In the genomic region with DNA sequence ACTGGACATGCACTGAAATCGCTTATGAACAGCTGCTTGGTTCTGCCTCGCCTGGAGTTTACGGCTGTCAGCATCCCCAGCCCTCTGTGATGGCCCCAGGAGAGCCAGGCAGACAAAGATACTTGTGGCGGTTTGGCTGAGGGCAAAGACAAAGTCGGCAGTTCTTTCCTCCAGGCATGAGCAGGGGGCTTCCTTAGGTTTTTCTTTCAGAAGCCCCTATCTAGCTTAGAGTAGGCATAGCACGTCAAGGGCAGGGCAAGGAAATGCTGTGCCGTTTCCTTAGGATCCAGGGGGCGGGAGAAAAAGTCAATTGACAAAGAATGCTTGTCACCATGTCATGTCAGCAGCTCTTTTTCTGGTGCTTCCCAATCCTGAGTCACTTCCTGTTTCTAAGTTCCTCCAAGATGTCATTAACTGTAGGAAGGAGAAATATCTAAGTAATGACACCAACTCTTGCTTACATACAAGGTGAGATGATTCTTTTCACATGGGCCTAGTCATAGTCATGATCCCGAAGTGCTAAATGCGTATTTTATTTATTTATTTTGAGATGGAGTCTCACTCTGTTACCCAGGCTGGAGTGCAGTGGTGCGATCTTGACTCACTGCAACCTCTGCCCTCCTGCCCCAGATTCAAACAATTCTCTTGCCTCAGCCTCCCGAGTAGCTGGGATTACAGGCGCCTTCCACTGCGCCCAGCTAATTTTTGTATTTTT, we compare ENCODE assay signal across 2 cellular contexts.
A peak's percentile ranks its signal among the peaks of the same experiment; 100 is the strongest.
TF ChIP-seq lines count a peak whose summit lies in the region.

No MANE protein-coding gene starts in this region.

TF ChIP-seq in GM12878, 131 proteins besides CTCF, POLR2A, EP300 and RAD21:
- TF ChIP-seq E2F4 (IDR thresholded peaks at IDR 0.05; ENCODE audit: low read depth, low read length) (no peak), GATAD2B (conservative IDR thresholded peaks at IDR 0.05; ENCODE audit: low read depth) (no peak), HDAC2 (IDR thresholded peaks at IDR 0.05) (no peak), SPI1 (IDR thresholded peaks at IDR 0.05; ENCODE audit: borderline replicate concordance, insufficient read depth, low read depth, low read length) (peak; percentile 46; the same call in 1 of the 2 replicates), SMARCA5 (IDR thresholded peaks at IDR 0.05) (no peak)
- TF ChIP-seq, protein P1, sequence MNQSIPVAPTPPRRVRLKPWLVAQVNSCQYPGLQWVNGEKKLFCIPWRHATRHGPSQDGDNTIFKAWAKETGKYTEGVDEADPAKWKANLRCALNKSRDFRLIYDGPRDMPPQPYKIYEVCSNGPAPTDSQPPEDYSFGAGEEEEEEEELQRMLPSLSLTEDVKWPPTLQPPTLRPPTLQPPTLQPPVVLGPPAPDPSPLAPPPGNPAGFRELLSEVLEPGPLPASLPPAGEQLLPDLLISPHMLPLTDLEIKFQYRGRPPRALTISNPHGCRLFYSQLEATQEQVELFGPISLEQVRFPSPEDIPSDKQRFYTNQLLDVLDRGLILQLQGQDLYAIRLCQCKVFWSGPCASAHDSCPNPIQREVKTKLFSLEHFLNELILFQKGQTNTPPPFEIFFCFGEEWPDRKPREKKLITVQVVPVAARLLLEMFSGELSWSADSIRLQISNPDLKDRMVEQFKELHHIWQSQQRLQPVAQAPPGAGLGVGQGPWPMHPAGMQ (IDR thresholded peaks at IDR 0.05; ENCODE audit: borderline replicate concordance), result no peak
- TF ChIP-seq, protein P2, sequence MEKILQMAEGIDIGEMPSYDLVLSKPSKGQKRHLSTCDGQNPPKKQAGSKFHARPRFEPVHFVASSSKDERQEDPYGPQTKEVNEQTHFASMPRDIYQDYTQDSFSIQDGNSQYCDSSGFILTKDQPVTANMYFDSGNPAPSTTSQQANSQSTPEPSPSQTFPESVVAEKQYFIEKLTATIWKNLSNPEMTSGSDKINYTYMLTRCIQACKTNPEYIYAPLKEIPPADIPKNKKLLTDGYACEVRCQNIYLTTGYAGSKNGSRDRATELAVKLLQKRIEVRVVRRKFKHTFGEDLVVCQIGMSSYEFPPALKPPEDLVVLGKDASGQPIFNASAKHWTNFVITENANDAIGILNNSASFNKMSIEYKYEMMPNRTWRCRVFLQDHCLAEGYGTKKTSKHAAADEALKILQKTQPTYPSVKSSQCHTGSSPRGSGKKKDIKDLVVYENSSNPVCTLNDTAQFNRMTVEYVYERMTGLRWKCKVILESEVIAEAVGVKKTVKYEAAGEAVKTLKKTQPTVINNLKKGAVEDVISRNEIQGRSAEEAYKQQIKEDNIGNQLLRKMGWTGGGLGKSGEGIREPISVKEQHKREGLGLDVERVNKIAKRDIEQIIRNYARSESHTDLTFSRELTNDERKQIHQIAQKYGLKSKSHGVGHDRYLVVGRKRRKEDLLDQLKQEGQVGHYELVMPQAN (conservative IDR thresholded peaks at IDR 0.05), result no peak

TF ChIP-seq in HepG2, 621 proteins besides CTCF, POLR2A, EP300 and RAD21:
- no peak for TF ChIP-seq PITX1 (CRISPR knock-in tag; IDR thresholded peaks at IDR 0.05)
- TF ChIP-seq, protein P3, sequence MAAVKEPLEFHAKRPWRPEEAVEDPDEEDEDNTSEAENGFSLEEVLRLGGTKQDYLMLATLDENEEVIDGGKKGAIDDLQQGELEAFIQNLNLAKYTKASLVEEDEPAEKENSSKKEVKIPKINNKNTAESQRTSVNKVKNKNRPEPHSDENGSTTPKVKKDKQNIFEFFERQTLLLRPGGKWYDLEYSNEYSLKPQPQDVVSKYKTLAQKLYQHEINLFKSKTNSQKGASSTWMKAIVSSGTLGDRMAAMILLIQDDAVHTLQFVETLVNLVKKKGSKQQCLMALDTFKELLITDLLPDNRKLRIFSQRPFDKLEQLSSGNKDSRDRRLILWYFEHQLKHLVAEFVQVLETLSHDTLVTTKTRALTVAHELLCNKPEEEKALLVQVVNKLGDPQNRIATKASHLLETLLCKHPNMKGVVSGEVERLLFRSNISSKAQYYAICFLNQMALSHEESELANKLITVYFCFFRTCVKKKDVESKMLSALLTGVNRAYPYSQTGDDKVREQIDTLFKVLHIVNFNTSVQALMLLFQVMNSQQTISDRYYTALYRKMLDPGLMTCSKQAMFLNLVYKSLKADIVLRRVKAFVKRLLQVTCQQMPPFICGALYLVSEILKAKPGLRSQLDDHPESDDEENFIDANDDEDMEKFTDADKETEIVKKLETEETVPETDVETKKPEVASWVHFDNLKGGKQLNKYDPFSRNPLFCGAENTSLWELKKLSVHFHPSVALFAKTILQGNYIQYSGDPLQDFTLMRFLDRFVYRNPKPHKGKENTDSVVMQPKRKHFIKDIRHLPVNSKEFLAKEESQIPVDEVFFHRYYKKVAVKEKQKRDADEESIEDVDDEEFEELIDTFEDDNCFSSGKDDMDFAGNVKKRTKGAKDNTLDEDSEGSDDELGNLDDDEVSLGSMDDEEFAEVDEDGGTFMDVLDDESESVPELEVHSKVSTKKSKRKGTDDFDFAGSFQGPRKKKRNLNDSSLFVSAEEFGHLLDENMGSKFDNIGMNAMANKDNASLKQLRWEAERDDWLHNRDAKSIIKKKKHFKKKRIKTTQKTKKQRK (IDR thresholded peaks at IDR 0.05; ENCODE audit: low read length), result no peak
- TF ChIP-seq, protein P4, sequence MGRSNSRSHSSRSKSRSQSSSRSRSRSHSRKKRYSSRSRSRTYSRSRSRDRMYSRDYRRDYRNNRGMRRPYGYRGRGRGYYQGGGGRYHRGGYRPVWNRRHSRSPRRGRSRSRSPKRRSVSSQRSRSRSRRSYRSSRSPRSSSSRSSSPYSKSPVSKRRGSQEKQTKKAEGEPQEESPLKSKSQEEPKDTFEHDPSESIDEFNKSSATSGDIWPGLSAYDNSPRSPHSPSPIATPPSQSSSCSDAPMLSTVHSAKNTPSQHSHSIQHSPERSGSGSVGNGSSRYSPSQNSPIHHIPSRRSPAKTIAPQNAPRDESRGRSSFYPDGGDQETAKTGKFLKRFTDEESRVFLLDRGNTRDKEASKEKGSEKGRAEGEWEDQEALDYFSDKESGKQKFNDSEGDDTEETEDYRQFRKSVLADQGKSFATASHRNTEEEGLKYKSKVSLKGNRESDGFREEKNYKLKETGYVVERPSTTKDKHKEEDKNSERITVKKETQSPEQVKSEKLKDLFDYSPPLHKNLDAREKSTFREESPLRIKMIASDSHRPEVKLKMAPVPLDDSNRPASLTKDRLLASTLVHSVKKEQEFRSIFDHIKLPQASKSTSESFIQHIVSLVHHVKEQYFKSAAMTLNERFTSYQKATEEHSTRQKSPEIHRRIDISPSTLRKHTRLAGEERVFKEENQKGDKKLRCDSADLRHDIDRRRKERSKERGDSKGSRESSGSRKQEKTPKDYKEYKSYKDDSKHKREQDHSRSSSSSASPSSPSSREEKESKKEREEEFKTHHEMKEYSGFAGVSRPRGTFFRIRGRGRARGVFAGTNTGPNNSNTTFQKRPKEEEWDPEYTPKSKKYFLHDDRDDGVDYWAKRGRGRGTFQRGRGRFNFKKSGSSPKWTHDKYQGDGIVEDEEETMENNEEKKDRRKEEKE (IDR thresholded peaks at IDR 0.05), result no peak
- no peak for TF ChIP-seq NFYB (CRISPR knock-in tag; IDR thresholded peaks at IDR 0.05)
